26 cellular contexts compared by ENCODE assay signal in genomic region chr11:45725121-45725520, GRCh38. TPM values are rescaled to one million over a fixed set of nuclear protein-coding genes. Genes with fewer than 3 reads are reported as not detected.
DNase-seq lines count a peak whose midpoint lies in the region; ATAC-seq, FAIRE-seq and TF ChIP-seq lines count a peak whose summit lies in the region.
"Had no signal": no experiment of that assay in that cellular context is flagged by ENCODE, and none has a peak within 500 bp of the region (broad histone marks: within the 10 kb centered on the region; RNA-seq: fewer than 3 reads in every experiment).

No MANE protein-coding gene starts in this region.

- H3K36me3 Mint-ChIP-seq in activated naive CD4-positive, alpha-beta T cell treated with anti-CD3 and anti-CD28 coated beads, Interleukin-2, amount 50 U/mL, for 24 hours = no peaks in the 10 kb centered on the region
- H3K36me3 Mint-ChIP-seq in activated T-helper 17 cell treated with anti-CD3 and anti-CD28 coated beads, Interleukin-2, amount 50 U/mL, for 72 hours (ENCODE audit: low read depth) = no peaks in the 10 kb centered on the region
- H3K36me3 Mint-ChIP-seq: CD4-positive, alpha-beta memory T cell had no signal

- TF ChIP-seq CTCF in H1 (IDR thresholded peaks at IDR 0.05; ENCODE audit: control extremely low read depth in 1 of 3, insufficient read depth in 1 of 3, low read depth in 1 of 3, low read length in 3 of 3) = no peak
- no peak for TF ChIP-seq CTCF in kidney (IDR thresholded peaks at IDR 0.05; ENCODE audit: borderline replicate concordance, extremely low read depth, insufficient read depth)

- peaks cover 9% of the 10 kb centered on the region for H3K4me1 Mint-ChIP-seq in activated naive CD4-positive, alpha-beta T cell treated with anti-CD3 and anti-CD28 coated beads, Interleukin-2, amount 50 U/mL, for 24 hours
- H3K4me1 Mint-ChIP-seq in activated T-helper 17 cell treated with anti-CD3 and anti-CD28 coated beads, Interleukin-2, amount 50 U/mL, for 72 hours = no peaks in the 10 kb centered on the region
- H3K4me1 Mint-ChIP-seq: CD4-positive, alpha-beta memory T cell had no signal

- TF ChIP-seq POLR2A in H1 (IDR thresholded peaks at IDR 0.05; ENCODE audit: control extremely low read depth in 1 of 2, low read depth in 2 of 2, low read length in 2 of 2) = no peak

- no peak overlapping the region for H3K27ac ChIP-seq in H1 (ENCODE audit: low read depth, low read length)
- H3K27ac ChIP-seq in kidney (ENCODE audit: low read depth in 2 of 2, low read length in 2 of 2) = no peak overlapping the region
- H3K27ac ChIP-seq: A549, RWPE1 had no signal

- H2AK5ac ChIP-seq in H1 (ENCODE audit: low read depth, low read length) = peak overlapping the region; percentile 68; the same call in 1 of the 2 replicates

- no peaks in the 10 kb centered on the region for H3K79me1 ChIP-seq in H1 (ENCODE audit: low read depth, low read length)

- peaks cover 4 to 10% (median 9%) of the 10 kb centered on the region in 4 experiments; a peak in 6 of 7 replicates for H3K4me1 ChIP-seq in H1 (replicated peaks in 1 of 4; ENCODE audit: control insufficient read depth in 3 of 4, insufficient read depth in 4 of 4, low read length in 3 of 4)
- no peaks in the 10 kb centered on the region for H3K4me1 ChIP-seq in kidney (ENCODE audit: control insufficient read depth in 1 of 2, insufficient read depth in 1 of 2, low read depth in 1 of 2, low read length in 2 of 2)
- H3K4me1 ChIP-seq: A549 had no signal

- H3K9me3 ChIP-seq in H1 (ENCODE audit: insufficient read depth in 2 of 2, low read depth in 1 of 2, low read length in 1 of 2) = no peaks in the 10 kb centered on the region
- H3K9me3 ChIP-seq in kidney (ENCODE audit: control insufficient read depth in 1 of 2, low read length in 2 of 2) = no peaks in the 10 kb centered on the region
- H3K9me3 ChIP-seq: A549 had no signal

- H2BK15ac ChIP-seq in H1 (ENCODE audit: low read length) = peak overlapping the region; percentile 98

- H3K27me3 Mint-ChIP-seq in activated naive CD4-positive, alpha-beta T cell treated with anti-CD3 and anti-CD28 coated beads, Interleukin-2, amount 50 U/mL, for 24 hours = peaks cover 7% of the 10 kb centered on the region
- peaks cover 13% of the 10 kb centered on the region for H3K27me3 Mint-ChIP-seq in activated T-helper 17 cell treated with anti-CD3 and anti-CD28 coated beads, Interleukin-2, amount 50 U/mL, for 72 hours

- H4K91ac ChIP-seq in H1 (replicated peaks; ENCODE audit: insufficient read length, low read length) = no peak overlapping the region

- no peak overlapping the region for H3K18ac ChIP-seq in H1 (ENCODE audit: extremely low read depth, low read length)

- no peak overlapping the region for H2BK120ac ChIP-seq in H1 (replicated peaks; ENCODE audit: low read depth, low read length)

- no peak overlapping the region for H3K4me2 ChIP-seq in H1 (ENCODE audit: insufficient read depth in 1 of 2, low read depth in 2 of 2, low read length in 2 of 2)
- H3K4me2 ChIP-seq: A549 had no signal

- peak overlapping the region; percentile 57 for H3K27ac Mint-ChIP-seq in activated naive CD4-positive, alpha-beta T cell treated with anti-CD3 and anti-CD28 coated beads, Interleukin-2, amount 50 U/mL, for 24 hours
- peak overlapping the region; percentile 3 for H3K27ac Mint-ChIP-seq in activated T-helper 17 cell treated with anti-CD3 and anti-CD28 coated beads, Interleukin-2, amount 50 U/mL, for 72 hours
- H3K27ac Mint-ChIP-seq: CD4-positive, alpha-beta memory T cell had no signal

- H2AFZ ChIP-seq in H1 (ENCODE audit: low read length) = no peak overlapping the region

- no peak for FAIRE-seq in H1 (lab: Jason Lieb, UNC)
- no peak for FAIRE-seq in kidney (lab: Jason Lieb, UNC)
- FAIRE-seq: A549 had no signal

- no peak for ATAC-seq in activated T-helper 17 cell treated with anti-CD3 and anti-CD28 coated beads, Interleukin-2, amount 50 U/mL, for 72 hours (replicated peaks)
- no peak for ATAC-seq in GM19023 (IDR thresholded peaks at IDR 0.05; ENCODE audit: unreplicated experiment)
- ATAC-seq: A549, Panc1 had no signal

- H3K4ac ChIP-seq in H1 (replicated peaks; ENCODE audit: insufficient read length, low read depth, low read length) = no peak overlapping the region

- H2BK12ac ChIP-seq in H1 (ENCODE audit: low read depth, low read length) = peak overlapping the region; percentile 72; the same call in 1 of the 2 replicates

- no peaks in the 10 kb centered on the region for H3K79me2 ChIP-seq in H1 (ENCODE audit: control insufficient read depth in 1 of 2, insufficient read depth in 2 of 2, low read length in 2 of 2)

- H4K20me1 ChIP-seq in H1 (replicated peaks in 1 of 2; ENCODE audit: control insufficient read depth in 1 of 2, insufficient read depth in 2 of 2, low read length in 2 of 2) = no peaks in the 10 kb centered on the region

- TF ChIP-seq EP300 in H1 (IDR thresholded peaks at IDR 0.05; ENCODE audit: borderline replicate concordance in 1 of 2, low read depth in 2 of 2, low read length in 2 of 2) = no peak

- 97% methylated on average over 3 of the region's 3 CpGs; no CpG with 5 or more reads in 1 of the 2 experiments for WGBS in H1 (ENCODE audit: extremely low coverage in 1 of 2, insufficient coverage in 1 of 2, insufficient read length in 1 of 2, insufficient replicate concordance in 2 of 2, low coverage in 1 of 2, low lambda C conversion rate in 2 of 2, missing lambda C conversion rate in 1 of 2), 2 experiments

- DNase-seq in activated naive CD4-positive, alpha-beta T cell treated with Interleukin-2 at 50 U/mL for 16 hours = no peak
- DNase-seq in H1 (ENCODE audit: low read depth in 1 of 2, low spot score in 2 of 2) (no peak), SKM-1 (lab: John Stamatoyannopoulos, UW; ENCODE audit: unreplicated experiment) (no peak), kidney (no peak)
- DNase-seq: AML-193; C1 segment of cervical spinal cord; CD4-positive, alpha-beta memory T cell; COR-L47; DMS79 treated with DMSO at 0.1 percent for 48 hours; H7; NCI-H1048; NCI-H1417; NCI-H1694; NCI-H2029 treated with DMSO at 0.1 percent for 48 hours; NCI-H446 treated with DMSO at 0.1 percent for 48 hours; NCI-H526; SHP77 had no signal

- H4K8ac ChIP-seq in H1 (ENCODE audit: extremely low read depth, insufficient read depth, low read length) = no peak overlapping the region; the same call in 1 of the 2 replicates

- no peaks in the 10 kb centered on the region; a peak in 1 of 7 replicates for H3K27me3 ChIP-seq in H1 (replicated peaks in 1 of 4; ENCODE audit: control insufficient read depth in 3 of 4, extremely low read depth in 1 of 4, insufficient read depth in 3 of 4, low read length in 3 of 4)

- POLR2A ChIA-PET in H1 (lab: Charles Lee; ENCODE audit: partially characterized antibody) = interaction anchor here (1.2 kb wide), 1 partner anchor 18 kb away, joined by 3 read pairs; no protein-coding TSS in a partner anchor

- H2BK20ac ChIP-seq in H1 (ENCODE audit: low read length) = peak overlapping the region; percentile 29; the same call in 1 of the 2 replicates

- CTCF ChIA-PET in H1 (lab: Charles Lee; ENCODE audit: partially characterized antibody) = interaction anchor here (1.0 to 3.0 kb wide), 3 partner anchors 14 to 74 kb away, joined by 4 to 20 read pairs (median 4); no protein-coding TSS in a partner anchor

- TF ChIP-seq RAD21 in H1 (IDR thresholded peaks at IDR 0.05 in 1 of 2, conservative IDR thresholded peaks at IDR 0.05 in 1 of 2; ENCODE audit: low read depth in 2 of 2, low read length in 2 of 2) = no peak

- no peak overlapping the region for H2BK5ac ChIP-seq in H1 (ENCODE audit: low read depth, low read length)

- no peaks in the 10 kb centered on the region for H3K9me3 Mint-ChIP-seq in activated naive CD4-positive, alpha-beta T cell treated with anti-CD3 and anti-CD28 coated beads, Interleukin-2, amount 50 U/mL, for 24 hours
- H3K9me3 Mint-ChIP-seq in activated T-helper 17 cell treated with anti-CD3 and anti-CD28 coated beads, Interleukin-2, amount 50 U/mL, for 72 hours = no peaks in the 10 kb centered on the region
- H3K9me3 Mint-ChIP-seq: CD4-positive, alpha-beta memory T cell had no signal

- intact Hi-C loops in kidney (cut with DNase I) = no loop called here

- H3K9ac ChIP-seq in H1 (replicated peaks in 1 of 4; ENCODE audit: extremely low read depth in 1 of 4, low read depth in 3 of 4, low read length in 3 of 4) = no peak overlapping the region
- H3K9ac ChIP-seq in kidney (ENCODE audit: low read length in 2 of 2) = no peak overlapping the region

- H4K5ac ChIP-seq in H1 (ENCODE audit: insufficient read length, low read depth, low read length) = no peak overlapping the region

- no peak overlapping the region for H3K4me3 Mint-ChIP-seq in activated naive CD4-positive, alpha-beta T cell treated with anti-CD3 and anti-CD28 coated beads, Interleukin-2, amount 50 U/mL, for 24 hours
- no peak overlapping the region for H3K4me3 Mint-ChIP-seq in activated T-helper 17 cell treated with anti-CD3 and anti-CD28 coated beads, Interleukin-2, amount 50 U/mL, for 72 hours
- H3K4me3 Mint-ChIP-seq: CD4-positive, alpha-beta memory T cell had no signal

- H3K4me3 ChIP-seq in H1 (ENCODE audit: extremely low read depth in 1 of 4, insufficient read depth in 2 of 4, low read depth in 3 of 4, low read length in 4 of 4) = no peak overlapping the region
- H3K4me3 ChIP-seq in kidney (ENCODE audit: low read length in 2 of 2) = no peak overlapping the region
- H3K4me3 ChIP-seq: A549 had no signal

- no peaks in the 10 kb centered on the region for H3K36me3 ChIP-seq in H1 (ENCODE audit: control insufficient read depth in 2 of 4, insufficient read depth in 4 of 4, low read length in 3 of 4)
- no peaks in the 10 kb centered on the region for H3K36me3 ChIP-seq in kidney (ENCODE audit: control insufficient read depth in 1 of 2, insufficient read depth in 2 of 2, low read length in 2 of 2)

- H3K56ac ChIP-seq in H1 (replicated peaks; ENCODE audit: insufficient read length, low read depth, low read length) = no peak overlapping the region

- no peak overlapping the region for H3K14ac ChIP-seq in H1 (ENCODE audit: insufficient read length)

- no peaks in the 10 kb centered on the region for H3K23me2 ChIP-seq in H1 (ENCODE audit: low read depth, low read length)

- H3K23ac ChIP-seq in H1 (ENCODE audit: insufficient read length) = no peak overlapping the region

TF ChIP-seq in H1, 55 proteins besides CTCF, POLR2A, EP300 and RAD21:
- TF ChIP-seq ZNF274 (IDR thresholded peaks at IDR 0.05; ENCODE audit: borderline replicate concordance, extremely low read depth, low read length) = no peak

RNA-seq across cellular contexts. Expression of gene CHST1, which starts 59.7 kb away (rescaled TPM):
- total RNA-seq in activated T-helper 17 cell treated with anti-CD3 and anti-CD28 coated beads, Interleukin-2, amount 50 U/mL, for 72 hours = not detected
- 1.6 and 3.8 TPM in 2 replicates for total RNA-seq in H1 (2021; fragmentation: NEBNext Ultra II Directional; extraction: Animal tissue kit (Norgen Biotek cat#: 25700))
- polyA plus RNA-seq in H1 (2011; rRNA removed) (1.6 and 2.7 TPM in 2 replicates), kidney (ENCODE audit: insufficient read depth, low read depth, low replicate concordance) (2.9 TPM)
- 1.2 TPM for polyA plus RNA-seq in H1 (2011; cell fraction: cytosol; rRNA removed)
- 3.8 TPM for polyA plus RNA-seq in H1 (2011; cell fraction: nucleus; rRNA removed)
- 1.0 to 1.7 TPM (median 1.5 TPM) in 4 replicates for polyA plus RNA-seq in H1 (2012, experiment 1 of 2)
- polyA plus RNA-seq in H1 (2012, experiment 2 of 2) = 1.0 TPM
- polyA plus RNA-seq in H1 (2013, experiment 1 of 2) = 1.4 TPM
- polyA plus RNA-seq in H1 (2013, experiment 2 of 2) = 1.7 TPM
- polyA minus RNA-seq in H1 (2011; rRNA and poly(A)+ RNA removed) = 0.44 and 0.82 TPM in 2 replicates
- polyA minus RNA-seq in H1 (2011; cell fraction: cytosol; rRNA and poly(A)+ RNA removed) = 0.51 TPM
- 1.6 TPM for polyA minus RNA-seq in H1 (2011; cell fraction: nucleus; rRNA and poly(A)+ RNA removed)
- 2.8 TPM for total RNA-seq in kidney
- total RNA-seq: CD4-positive, alpha-beta memory T cell; HT-29; OCI-LY7; SK-MEL-5 had no signal
- polyA plus RNA-seq: CD4-positive, alpha-beta memory T cell had no signal
